ENCODE assay signal across 26 cellular contexts in the genomic region with DNA sequence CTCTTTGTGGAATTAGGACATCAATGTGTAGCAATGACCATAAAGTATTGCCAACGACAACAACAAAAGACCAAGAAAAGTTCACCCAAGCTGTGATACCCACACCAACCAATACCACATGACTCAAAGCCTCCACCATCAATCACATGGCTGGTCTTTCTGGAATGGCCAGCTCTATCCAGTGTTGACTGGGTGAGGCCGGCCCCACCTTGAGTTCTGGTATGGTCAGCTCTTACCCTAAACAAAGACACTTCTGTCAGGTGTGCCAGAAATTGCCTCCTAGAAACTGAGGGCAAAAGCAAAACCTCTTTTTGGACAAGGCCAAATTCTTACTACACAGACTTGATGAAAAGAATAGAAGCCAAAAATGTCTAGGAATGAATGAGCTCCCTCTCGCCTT.
"Had no signal": no experiment of that assay in that cellular context is flagged by ENCODE, and none has a peak within 500 bp of the region (broad histone marks: within the 10 kb centered on the region; RNA-seq: fewer than 3 reads in every experiment).

No MANE protein-coding gene starts in this region.

- H3K36me3 Mint-ChIP-seq: mesothelial cell of epicardium; stimulated activated effector memory CD8-positive, alpha-beta T cell treated with anti-CD3 and anti-CD28 coated beads, Interleukin-12 subunit alpha, Interleukin-12 subunit beta, amount 100 ng/mL, for 72 hours had no signal

- H3K4me1 Mint-ChIP-seq: stimulated activated effector memory CD8-positive, alpha-beta T cell treated with anti-CD3 and anti-CD28 coated beads, Interleukin-12 subunit alpha, Interleukin-12 subunit beta, amount 100 ng/mL, for 72 hours had no signal

- H3K4me3 Mint-ChIP-seq: mesothelial cell of epicardium; naive B cell; nephron; stimulated activated effector memory CD8-positive, alpha-beta T cell treated with anti-CD3 and anti-CD28 coated beads, Interleukin-12 subunit alpha, Interleukin-12 subunit beta, amount 100 ng/mL, for 72 hours had no signal

- ATAC-seq: gastrocnemius medialis; left lobe of liver; mucosa of descending colon; right cardiac atrium; stimulated activated effector memory CD8-positive, alpha-beta T cell treated with anti-CD3 and anti-CD28 coated beads, Interleukin-12 subunit alpha, Interleukin-12 subunit beta, amount 100 ng/mL, for 72 hours; upper lobe of right lung had no signal

- H3K27me3 ChIP-seq: dorsolateral prefrontal cortex, gastrocnemius medialis, sigmoid colon, stomach, testis, tibial artery, upper lobe of right lung, uterus had no signal

- H3K36me3 ChIP-seq: gastrocnemius medialis, prostate gland, sigmoid colon, stomach, tibial artery, upper lobe of right lung, uterus had no signal

- H3K9me3 ChIP-seq: gastrocnemius medialis, mucosa of descending colon, prostate gland, sigmoid colon, stomach, testis, tibial artery, upper lobe of right lung, uterus had no signal

- H3K4me3 ChIP-seq: dorsolateral prefrontal cortex, gastrocnemius medialis, lung, mucosa of descending colon, prostate gland, sigmoid colon, stomach, testis, tibial artery, upper lobe of right lung, uterus had no signal

- DNase-seq: dorsolateral prefrontal cortex; effector CD4-positive, alpha-beta T cell; foreskin fibroblast; gastrocnemius medialis; head of caudate nucleus; kidney; mesenchymal stem cell; mucosa of descending colon; naive B cell; nucleus accumbens; right cardiac atrium; sigmoid colon; stimulated activated CD4-positive, alpha-beta T cell treated with anti-CD3 and anti-CD28 coated beads, Interleukin-2, amount 100 ng/mL, for 24 hours; stimulated activated CD4-positive, alpha-beta T cell treated with anti-CD3 and anti-CD28 coated beads, Interleukin-4, amount 100 ng/mL, for 24 hours; stimulated activated naive CD4-positive, alpha-beta T cell treated with Interleukin-2 at 50 U/mL for 16 hours; stomach; testis; tibial artery; upper lobe of right lung; uterus had no signal

- H3K27ac Mint-ChIP-seq: mesothelial cell of epicardium; nephron; stimulated activated effector memory CD8-positive, alpha-beta T cell treated with anti-CD3 and anti-CD28 coated beads, Interleukin-12 subunit alpha, Interleukin-12 subunit beta, amount 100 ng/mL, for 72 hours had no signal

- H3K4me1 ChIP-seq: gastrocnemius medialis, prostate gland, sigmoid colon, stomach, testis, tibial artery, upper lobe of right lung, uterus had no signal

- H3K27ac ChIP-seq: dorsolateral prefrontal cortex, gastrocnemius medialis, prostate gland, sigmoid colon, stomach, testis, tibial artery, upper lobe of right lung, uterus had no signal
